ENCODE assay signal across 1 cellular context in the genomic region with DNA sequence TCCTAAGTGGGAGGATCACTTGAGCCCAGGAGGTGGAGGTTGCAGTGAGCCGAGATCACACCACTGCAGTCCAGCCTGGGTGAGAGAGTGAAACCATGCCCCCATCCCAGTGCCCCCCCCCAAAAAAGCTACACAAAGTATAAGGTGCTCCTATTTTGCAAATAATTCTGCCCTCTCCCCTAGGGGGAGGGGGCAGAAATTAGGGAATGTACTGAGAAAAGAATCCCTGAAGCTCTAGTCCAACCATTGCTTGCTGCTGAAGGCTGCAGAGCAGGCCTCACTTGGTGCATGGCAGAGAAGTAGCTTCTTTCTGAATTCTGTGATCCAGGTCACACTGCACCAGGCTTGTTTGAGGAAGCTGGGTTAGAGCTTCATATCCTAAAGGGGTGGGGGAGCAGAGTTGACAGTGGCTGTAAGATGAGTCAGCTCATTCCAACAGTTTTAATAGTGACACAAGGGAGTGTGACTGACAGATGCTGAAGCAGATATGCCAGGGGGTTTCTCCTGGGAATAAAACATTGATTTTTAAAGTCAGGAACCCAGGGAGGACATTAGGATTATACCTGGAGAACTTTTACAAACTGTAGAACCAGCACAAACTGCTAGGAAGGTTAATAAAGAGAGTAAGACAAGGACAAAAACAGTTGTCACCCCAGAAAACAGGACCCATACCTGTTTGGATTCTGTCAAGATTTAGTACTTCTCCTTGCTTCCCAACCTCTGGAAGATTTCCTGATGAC.
A peak's percentile ranks its signal among the peaks of the same experiment; 100 is the strongest.
TF ChIP-seq lines count a peak whose summit lies in the region.

No MANE protein-coding gene starts in this region.

TF ChIP-seq in K562, 482 proteins besides CTCF, POLR2A, EP300 and RAD21 (continued from another document and continues in another):
- TF ChIP-seq, protein P1, sequence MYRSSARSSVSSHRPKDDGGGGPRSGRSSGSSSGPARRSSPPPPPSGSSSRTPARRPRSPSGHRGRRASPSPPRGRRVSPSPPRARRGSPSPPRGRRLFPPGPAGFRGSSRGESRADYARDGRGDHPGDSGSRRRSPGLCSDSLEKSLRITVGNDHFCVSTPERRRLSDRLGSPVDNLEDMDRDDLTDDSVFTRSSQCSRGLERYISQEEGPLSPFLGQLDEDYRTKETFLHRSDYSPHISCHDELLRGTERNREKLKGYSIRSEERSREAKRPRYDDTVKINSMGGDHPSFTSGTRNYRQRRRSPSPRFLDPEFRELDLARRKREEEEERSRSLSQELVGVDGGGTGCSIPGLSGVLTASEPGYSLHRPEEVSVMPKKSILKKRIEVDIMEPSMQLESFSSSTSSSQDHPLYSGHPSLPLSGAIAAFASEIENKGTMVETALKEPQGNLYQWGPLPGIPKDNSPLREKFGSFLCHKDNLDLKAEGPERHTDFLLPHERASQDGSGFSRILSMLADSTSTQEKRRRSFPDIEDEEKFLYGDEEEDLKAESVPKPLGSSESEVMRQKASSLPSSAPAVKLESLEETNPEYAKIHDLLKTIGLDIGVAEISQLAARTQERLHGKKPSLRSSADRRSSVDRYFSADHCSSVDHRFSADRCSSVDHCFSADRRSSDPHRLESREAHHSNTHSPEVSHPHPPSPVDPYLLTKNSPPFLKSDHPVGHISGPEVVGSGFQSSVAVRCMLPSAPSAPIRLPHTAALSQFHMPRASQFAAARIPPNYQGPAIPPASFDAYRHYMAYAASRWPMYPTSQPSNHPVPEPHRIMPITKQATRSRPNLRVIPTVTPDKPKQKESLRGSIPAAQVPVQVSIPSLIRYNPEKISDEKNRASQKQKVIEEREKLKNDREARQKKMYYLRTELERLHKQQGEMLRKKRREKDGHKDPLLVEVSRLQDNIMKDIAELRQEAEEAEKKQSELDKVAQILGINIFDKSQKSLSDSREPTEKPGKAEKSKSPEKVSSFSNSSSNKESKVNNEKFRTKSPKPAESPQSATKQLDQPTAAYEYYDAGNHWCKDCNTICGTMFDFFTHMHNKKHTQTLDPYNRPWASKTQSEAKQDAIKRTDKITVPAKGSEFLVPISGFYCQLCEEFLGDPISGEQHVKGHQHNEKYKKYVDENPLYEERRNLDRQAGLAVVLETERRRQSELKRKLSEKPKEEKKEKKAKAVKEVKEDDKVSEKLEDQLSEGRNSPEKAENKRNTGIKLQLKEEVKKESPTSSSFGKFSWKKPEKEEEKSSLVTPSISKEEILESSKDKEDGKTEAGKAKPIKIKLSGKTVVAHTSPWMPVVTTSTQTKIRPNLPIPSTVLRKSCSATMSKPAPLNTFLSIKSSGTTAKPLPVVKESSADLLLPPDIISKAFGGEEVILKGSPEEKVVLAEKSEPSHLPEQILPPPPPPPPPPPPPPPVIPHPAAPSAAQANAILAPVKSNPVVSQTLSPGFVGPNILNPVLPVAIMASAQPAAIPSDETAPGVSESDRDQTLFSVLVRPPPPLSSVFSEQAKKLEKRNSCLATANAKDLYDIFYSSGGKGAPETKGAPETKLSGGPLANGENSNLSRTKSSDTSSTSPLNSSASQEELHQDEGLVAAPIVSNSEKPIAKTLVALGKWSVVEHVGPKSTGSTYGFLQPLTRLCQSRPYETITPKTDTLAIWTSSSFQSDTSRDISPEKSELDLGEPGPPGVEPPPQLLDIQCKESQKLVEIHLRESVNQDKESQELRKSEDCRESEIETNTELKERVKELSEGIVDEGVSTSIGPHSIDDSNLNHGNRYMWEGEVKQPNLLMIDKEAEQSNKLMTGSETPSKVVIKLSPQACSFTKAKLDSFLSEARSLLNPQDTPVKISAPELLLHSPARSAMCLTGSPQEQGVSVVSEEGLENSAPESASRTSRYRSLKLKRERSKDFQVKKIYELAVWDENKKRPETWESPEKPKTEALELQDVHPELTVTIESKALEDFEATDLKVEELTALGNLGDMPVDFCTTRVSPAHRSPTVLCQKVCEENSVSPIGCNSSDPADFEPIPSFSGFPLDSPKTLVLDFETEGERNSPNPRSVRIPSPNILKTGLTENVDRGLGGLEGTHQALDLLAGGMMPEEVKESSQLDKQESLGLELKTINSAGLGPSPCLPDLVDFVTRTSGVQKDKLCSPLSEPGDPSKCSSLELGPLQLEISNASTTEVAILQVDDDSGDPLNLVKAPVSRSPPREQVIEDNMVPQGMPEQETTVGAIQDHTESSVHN (IDR thresholded peaks at IDR 0.05; ENCODE audit: borderline replicate concordance in 1 of 2, low read depth in 1 of 2) = peak in 1 of 2 experiments; percentile 71; a peak in 1 of 4 replicates
- TF ChIP-seq, protein P2, sequence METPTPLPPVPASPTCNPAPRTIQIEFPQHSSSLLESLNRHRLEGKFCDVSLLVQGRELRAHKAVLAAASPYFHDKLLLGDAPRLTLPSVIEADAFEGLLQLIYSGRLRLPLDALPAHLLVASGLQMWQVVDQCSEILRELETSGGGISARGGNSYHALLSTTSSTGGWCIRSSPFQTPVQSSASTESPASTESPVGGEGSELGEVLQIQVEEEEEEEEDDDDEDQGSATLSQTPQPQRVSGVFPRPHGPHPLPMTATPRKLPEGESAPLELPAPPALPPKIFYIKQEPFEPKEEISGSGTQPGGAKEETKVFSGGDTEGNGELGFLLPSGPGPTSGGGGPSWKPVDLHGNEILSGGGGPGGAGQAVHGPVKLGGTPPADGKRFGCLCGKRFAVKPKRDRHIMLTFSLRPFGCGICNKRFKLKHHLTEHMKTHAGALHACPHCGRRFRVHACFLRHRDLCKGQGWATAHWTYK (CRISPR knock-in tag; IDR thresholded peaks at IDR 0.05) = 0 out of 2 replicates have a peak, but pooled peaks have one; percentile 46
- TF ChIP-seq, protein P3, sequence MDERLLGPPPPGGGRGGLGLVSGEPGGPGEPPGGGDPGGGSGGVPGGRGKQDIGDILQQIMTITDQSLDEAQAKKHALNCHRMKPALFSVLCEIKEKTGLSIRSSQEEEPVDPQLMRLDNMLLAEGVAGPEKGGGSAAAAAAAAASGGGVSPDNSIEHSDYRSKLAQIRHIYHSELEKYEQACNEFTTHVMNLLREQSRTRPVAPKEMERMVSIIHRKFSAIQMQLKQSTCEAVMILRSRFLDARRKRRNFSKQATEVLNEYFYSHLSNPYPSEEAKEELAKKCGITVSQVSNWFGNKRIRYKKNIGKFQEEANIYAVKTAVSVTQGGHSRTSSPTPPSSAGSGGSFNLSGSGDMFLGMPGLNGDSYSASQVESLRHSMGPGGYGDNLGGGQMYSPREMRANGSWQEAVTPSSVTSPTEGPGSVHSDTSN (CRISPR knock-in tag; IDR thresholded peaks at IDR 0.05; ENCODE audit: low read depth) = peak; percentile 58
- TF ChIP-seq, protein P3 (tag; conservative IDR thresholded peaks at IDR 0.05; ENCODE audit: low read depth) = peak; percentile 85
- TF ChIP-seq SMAD4 (CRISPR knock-in tag; conservative IDR thresholded peaks at IDR 0.05) (no peak), ZFX (CRISPR knock-in tag; IDR thresholded peaks at IDR 0.05) (peak; percentile 58), RBBP5 (IDR thresholded peaks at IDR 0.05; ENCODE audit: borderline replicate concordance, insufficient read depth, low read length, poor library complexity, severe bottlenecking) (peak; percentile 86), EZH2 (IDR thresholded peaks at IDR 0.05; ENCODE audit: borderline replicate concordance, low read depth, low read length) (no peak), ZNF311 (CRISPR knock-in tag; IDR thresholded peaks at IDR 0.05) (no peak), LEF1 (IDR thresholded peaks at IDR 0.05) (peak; percentile 85), SREBF2 (CRISPR knock-in tag; IDR thresholded peaks at IDR 0.05) (no peak), PTBP1 (IDR thresholded peaks at IDR 0.05; ENCODE audit: low read depth, low read length) (no peak), PPARD (CRISPR knock-in tag; IDR thresholded peaks at IDR 0.05) (no peak), ZNF316 (IDR thresholded peaks at IDR 0.05) (peak; percentile 99), SPI1 (IDR thresholded peaks at IDR 0.05; ENCODE audit: borderline replicate concordance, low read depth, low read length) (peak; percentile 75; the same call in 1 of the 2 replicates), EHMT2 (IDR thresholded peaks at IDR 0.05) (peak; percentile 68; the same call in 1 of the 2 replicates), ZNF408 (CRISPR knock-in tag; IDR thresholded peaks at IDR 0.05; ENCODE audit: low read depth) (no peak), GTF2F1 (IDR thresholded peaks at IDR 0.05; ENCODE audit: low read depth, low read length) (no peak), SRF (CRISPR knock-in tag; IDR thresholded peaks at IDR 0.05) (0 out of 4 replicates have a peak, but pooled peaks of 1 of the 2 experiments have one; percentile 21), DNMT1 (IDR thresholded peaks at IDR 0.05) (no peak), RB1 (IDR thresholded peaks at IDR 0.05; ENCODE audit: low read depth) (no peak)
- TF ChIP-seq, protein P4, sequence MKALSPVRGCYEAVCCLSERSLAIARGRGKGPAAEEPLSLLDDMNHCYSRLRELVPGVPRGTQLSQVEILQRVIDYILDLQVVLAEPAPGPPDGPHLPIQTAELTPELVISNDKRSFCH (CRISPR knock-in tag; IDR thresholded peaks at IDR 0.05) = no peak
- TF ChIP-seq, protein P4 (tag; IDR thresholded peaks at IDR 0.05) = 0 out of 2 replicates have a peak, but pooled peaks have one; percentile 54
- TF ChIP-seq, protein P5, sequence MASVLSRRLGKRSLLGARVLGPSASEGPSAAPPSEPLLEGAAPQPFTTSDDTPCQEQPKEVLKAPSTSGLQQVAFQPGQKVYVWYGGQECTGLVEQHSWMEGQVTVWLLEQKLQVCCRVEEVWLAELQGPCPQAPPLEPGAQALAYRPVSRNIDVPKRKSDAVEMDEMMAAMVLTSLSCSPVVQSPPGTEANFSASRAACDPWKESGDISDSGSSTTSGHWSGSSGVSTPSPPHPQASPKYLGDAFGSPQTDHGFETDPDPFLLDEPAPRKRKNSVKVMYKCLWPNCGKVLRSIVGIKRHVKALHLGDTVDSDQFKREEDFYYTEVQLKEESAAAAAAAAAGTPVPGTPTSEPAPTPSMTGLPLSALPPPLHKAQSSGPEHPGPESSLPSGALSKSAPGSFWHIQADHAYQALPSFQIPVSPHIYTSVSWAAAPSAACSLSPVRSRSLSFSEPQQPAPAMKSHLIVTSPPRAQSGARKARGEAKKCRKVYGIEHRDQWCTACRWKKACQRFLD (CRISPR knock-in tag; IDR thresholded peaks at IDR 0.05) = no peak
- TF ChIP-seq, protein P6, sequence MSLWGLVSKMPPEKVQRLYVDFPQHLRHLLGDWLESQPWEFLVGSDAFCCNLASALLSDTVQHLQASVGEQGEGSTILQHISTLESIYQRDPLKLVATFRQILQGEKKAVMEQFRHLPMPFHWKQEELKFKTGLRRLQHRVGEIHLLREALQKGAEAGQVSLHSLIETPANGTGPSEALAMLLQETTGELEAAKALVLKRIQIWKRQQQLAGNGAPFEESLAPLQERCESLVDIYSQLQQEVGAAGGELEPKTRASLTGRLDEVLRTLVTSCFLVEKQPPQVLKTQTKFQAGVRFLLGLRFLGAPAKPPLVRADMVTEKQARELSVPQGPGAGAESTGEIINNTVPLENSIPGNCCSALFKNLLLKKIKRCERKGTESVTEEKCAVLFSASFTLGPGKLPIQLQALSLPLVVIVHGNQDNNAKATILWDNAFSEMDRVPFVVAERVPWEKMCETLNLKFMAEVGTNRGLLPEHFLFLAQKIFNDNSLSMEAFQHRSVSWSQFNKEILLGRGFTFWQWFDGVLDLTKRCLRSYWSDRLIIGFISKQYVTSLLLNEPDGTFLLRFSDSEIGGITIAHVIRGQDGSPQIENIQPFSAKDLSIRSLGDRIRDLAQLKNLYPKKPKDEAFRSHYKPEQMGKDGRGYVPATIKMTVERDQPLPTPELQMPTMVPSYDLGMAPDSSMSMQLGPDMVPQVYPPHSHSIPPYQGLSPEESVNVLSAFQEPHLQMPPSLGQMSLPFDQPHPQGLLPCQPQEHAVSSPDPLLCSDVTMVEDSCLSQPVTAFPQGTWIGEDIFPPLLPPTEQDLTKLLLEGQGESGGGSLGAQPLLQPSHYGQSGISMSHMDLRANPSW (CRISPR knock-in tag; IDR thresholded peaks at IDR 0.05) = no peak
- TF ChIP-seq, protein P7, sequence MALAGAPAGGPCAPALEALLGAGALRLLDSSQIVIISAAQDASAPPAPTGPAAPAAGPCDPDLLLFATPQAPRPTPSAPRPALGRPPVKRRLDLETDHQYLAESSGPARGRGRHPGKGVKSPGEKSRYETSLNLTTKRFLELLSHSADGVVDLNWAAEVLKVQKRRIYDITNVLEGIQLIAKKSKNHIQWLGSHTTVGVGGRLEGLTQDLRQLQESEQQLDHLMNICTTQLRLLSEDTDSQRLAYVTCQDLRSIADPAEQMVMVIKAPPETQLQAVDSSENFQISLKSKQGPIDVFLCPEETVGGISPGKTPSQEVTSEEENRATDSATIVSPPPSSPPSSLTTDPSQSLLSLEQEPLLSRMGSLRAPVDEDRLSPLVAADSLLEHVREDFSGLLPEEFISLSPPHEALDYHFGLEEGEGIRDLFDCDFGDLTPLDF (CRISPR knock-in tag; IDR thresholded peaks at IDR 0.05) = no peak
- TF ChIP-seq, protein P8, sequence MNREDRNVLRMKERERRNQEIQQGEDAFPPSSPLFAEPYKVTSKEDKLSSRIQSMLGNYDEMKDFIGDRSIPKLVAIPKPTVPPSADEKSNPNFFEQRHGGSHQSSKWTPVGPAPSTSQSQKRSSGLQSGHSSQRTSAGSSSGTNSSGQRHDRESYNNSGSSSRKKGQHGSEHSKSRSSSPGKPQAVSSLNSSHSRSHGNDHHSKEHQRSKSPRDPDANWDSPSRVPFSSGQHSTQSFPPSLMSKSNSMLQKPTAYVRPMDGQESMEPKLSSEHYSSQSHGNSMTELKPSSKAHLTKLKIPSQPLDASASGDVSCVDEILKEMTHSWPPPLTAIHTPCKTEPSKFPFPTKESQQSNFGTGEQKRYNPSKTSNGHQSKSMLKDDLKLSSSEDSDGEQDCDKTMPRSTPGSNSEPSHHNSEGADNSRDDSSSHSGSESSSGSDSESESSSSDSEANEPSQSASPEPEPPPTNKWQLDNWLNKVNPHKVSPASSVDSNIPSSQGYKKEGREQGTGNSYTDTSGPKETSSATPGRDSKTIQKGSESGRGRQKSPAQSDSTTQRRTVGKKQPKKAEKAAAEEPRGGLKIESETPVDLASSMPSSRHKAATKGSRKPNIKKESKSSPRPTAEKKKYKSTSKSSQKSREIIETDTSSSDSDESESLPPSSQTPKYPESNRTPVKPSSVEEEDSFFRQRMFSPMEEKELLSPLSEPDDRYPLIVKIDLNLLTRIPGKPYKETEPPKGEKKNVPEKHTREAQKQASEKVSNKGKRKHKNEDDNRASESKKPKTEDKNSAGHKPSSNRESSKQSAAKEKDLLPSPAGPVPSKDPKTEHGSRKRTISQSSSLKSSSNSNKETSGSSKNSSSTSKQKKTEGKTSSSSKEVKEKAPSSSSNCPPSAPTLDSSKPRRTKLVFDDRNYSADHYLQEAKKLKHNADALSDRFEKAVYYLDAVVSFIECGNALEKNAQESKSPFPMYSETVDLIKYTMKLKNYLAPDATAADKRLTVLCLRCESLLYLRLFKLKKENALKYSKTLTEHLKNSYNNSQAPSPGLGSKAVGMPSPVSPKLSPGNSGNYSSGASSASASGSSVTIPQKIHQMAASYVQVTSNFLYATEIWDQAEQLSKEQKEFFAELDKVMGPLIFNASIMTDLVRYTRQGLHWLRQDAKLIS (CRISPR knock-in tag; IDR thresholded peaks at IDR 0.05) = no peak
- TF ChIP-seq, protein P9, sequence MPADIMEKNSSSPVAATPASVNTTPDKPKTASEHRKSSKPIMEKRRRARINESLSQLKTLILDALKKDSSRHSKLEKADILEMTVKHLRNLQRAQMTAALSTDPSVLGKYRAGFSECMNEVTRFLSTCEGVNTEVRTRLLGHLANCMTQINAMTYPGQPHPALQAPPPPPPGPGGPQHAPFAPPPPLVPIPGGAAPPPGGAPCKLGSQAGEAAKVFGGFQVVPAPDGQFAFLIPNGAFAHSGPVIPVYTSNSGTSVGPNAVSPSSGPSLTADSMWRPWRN (IDR thresholded peaks at IDR 0.05; ENCODE audit: low read depth) = peak; percentile 87
